ENCODE assay signal across 26 cellular contexts in genomic region chr1:185686996-185687778, GRCh38. TPM values are rescaled to one million over a fixed set of nuclear protein-coding genes. Genes with fewer than 3 reads are reported as not detected.
DNase-seq lines count a peak whose midpoint lies in the region; ATAC-seq, FAIRE-seq and TF ChIP-seq lines count a peak whose summit lies in the region.
"Had no signal": no experiment of that assay in that cellular context is flagged by ENCODE, and none has a peak within 500 bp of the region (broad histone marks: within the 10 kb centered on the region; RNA-seq: fewer than 3 reads in every experiment).

No MANE protein-coding gene starts in this region.

- H3K79me2 ChIP-seq in K562 (ENCODE audit: control insufficient read depth, insufficient read depth, low read length): no peaks in the 10 kb centered on the region

- CTCF ChIA-PET in A673 (lab: Charles Lee) (interaction anchor here (0.8 to 1.0 kb wide), 2 partner anchors 525 to 533 kb away, joined by 4 to 6 read pairs; no protein-coding TSS in a partner anchor), K562 (lab: Yijun Ruan, JAX; ENCODE audit: low intra/inter-chr PET ratio) (no interaction called here)

- no peak for TF ChIP-seq RAD21 in K562 (CRISPR knock-in tag; conservative IDR thresholded peaks at IDR 0.05 in 1 of 2, IDR thresholded peaks at IDR 0.05 in 1 of 2)

- TF ChIP-seq CTCF in A673 (conservative IDR thresholded peaks at IDR 0.05; ENCODE audit: low read depth, low read length): no peak
- no peak for TF ChIP-seq CTCF in K562 (IDR thresholded peaks at IDR 0.05 in 2 of 3, conservative IDR thresholded peaks at IDR 0.05 in 1 of 3; ENCODE audit: insufficient read depth in 2 of 3, low read depth in 1 of 3, low read length in 3 of 3)

- no peaks in the 10 kb centered on the region for H3K36me3 Mint-ChIP-seq in activated naive CD8-positive, alpha-beta T cell
- no peaks in the 10 kb centered on the region for H3K36me3 Mint-ChIP-seq in activated naive CD8-positive, alpha-beta T cell treated with anti-CD3 and anti-CD28 coated beads, Interleukin-2, amount 50 U/mL, for 24 hours (ENCODE audit: low read depth)
- H3K36me3 Mint-ChIP-seq in activated naive CD4-positive, alpha-beta T cell treated with anti-CD3 and anti-CD28 coated beads, Interleukin-2, amount 50 U/mL, for 72 hours: no peaks in the 10 kb centered on the region
- H3K36me3 Mint-ChIP-seq: CD14-positive monocyte; CD4-positive, CD25-positive, alpha-beta regulatory T cell had no signal

- POLR2A ChIA-PET in A673 (lab: Charles Lee; ENCODE audit: low non-redundant PET) (interaction anchor here (0.7 kb wide), 1 partner anchor 35 kb away, joined by 4 read pairs; no protein-coding TSS in a partner anchor), K562 (lab: Yijun Ruan, JAX) (no interaction called here)

- H3K4me3 Mint-ChIP-seq in activated naive CD8-positive, alpha-beta T cell: no peak overlapping the region
- H3K4me3 Mint-ChIP-seq in activated naive CD8-positive, alpha-beta T cell treated with anti-CD3 and anti-CD28 coated beads, Interleukin-2, amount 50 U/mL, for 24 hours: no peak overlapping the region
- H3K4me3 Mint-ChIP-seq: CD14-positive monocyte; CD4-positive, CD25-positive, alpha-beta regulatory T cell; CD8-positive, alpha-beta memory T cell had no signal

- H3K27ac ChIP-seq in A673 (ENCODE audit: low read depth, low read length, poor library complexity, severe bottlenecking) (peak overlapping the region; percentile 100), K562 (ENCODE audit: extremely low read depth, low read depth, low read length) (no peak overlapping the region)
- H3K27ac ChIP-seq: 22Rv1, A549, BLaER1 had no signal

- DNase-seq in activated naive CD8-positive, alpha-beta T cell treated with anti-CD3 and anti-CD28 coated beads, Interleukin-2, amount 50 U/mL, for 24 hours: no peak
- DNase-seq in A673 (ENCODE audit: low spot score): peak; percentile 90
- DNase-seq in K562 (ENCODE audit: extremely low read depth in 1 of 4, low spot score in 3 of 4): no peak
- no peak for DNase-seq in activated naive CD4-positive, alpha-beta T cell treated with anti-CD3 and anti-CD28 coated beads, Interleukin-2, amount 50 U/mL, for 72 hours (ENCODE audit: low spot score in 2 of 2)
- DNase-seq: ACHN; BE2C; C1 segment of cervical spinal cord; CD4-positive, alpha-beta memory T cell; CD4-positive, CD25-positive, alpha-beta regulatory T cell; CD8-positive, alpha-beta memory T cell; COR-L47; DMS 273 treated with DMSO at 0.1 percent for 48 hours; DMS153; DMS53; DMS79; DND-41; EL; GDM1 had no signal

- no peaks in the 10 kb centered on the region for H3K4me1 Mint-ChIP-seq in activated naive CD8-positive, alpha-beta T cell (ENCODE audit: low read depth)
- H3K4me1 Mint-ChIP-seq in activated naive CD8-positive, alpha-beta T cell treated with anti-CD3 and anti-CD28 coated beads, Interleukin-2, amount 50 U/mL, for 24 hours: no peaks in the 10 kb centered on the region
- H3K4me1 Mint-ChIP-seq: CD14-positive monocyte; CD4-positive, alpha-beta memory T cell; CD8-positive, alpha-beta memory T cell had no signal

- no peak overlapping the region for H3K4me2 ChIP-seq in K562 (ENCODE audit: insufficient read depth, low read length)
- H3K4me2 ChIP-seq: A549, BLaER1 had no signal

- H3K4me1 ChIP-seq in A673 (ENCODE audit: insufficient read depth, low read length, poor library complexity, severe bottlenecking): peaks cover 66% of the 10 kb centered on the region
- no peaks in the 10 kb centered on the region for H3K4me1 ChIP-seq in K562 (replicated peaks in 1 of 2; ENCODE audit: control insufficient read depth in 2 of 2, insufficient read depth in 2 of 2, low read length in 2 of 2)
- H3K4me1 ChIP-seq: A549, BE2C, BLaER1 had no signal

- H3K36me3 ChIP-seq in A673 (ENCODE audit: insufficient read depth, low read length, poor library complexity, severe bottlenecking) (no peaks in the 10 kb centered on the region), K562 (ENCODE audit: control insufficient read depth, insufficient read depth, low read length) (no peaks in the 10 kb centered on the region)
- H3K36me3 ChIP-seq: BE2C, BLaER1 had no signal

- no TSS peak for BruUV-seq in A673 (replicated peaks; lab: Mats Ljungman, UMichigan)
- BruUV-seq in K562 (replicated peaks; lab: Mats Ljungman, UMichigan): no TSS peak

- no peak overlapping the region for H2AFZ ChIP-seq in K562 (ENCODE audit: low read depth, low read length)

- H3K27me3 Mint-ChIP-seq in activated naive CD8-positive, alpha-beta T cell: peaks cover 12% of the 10 kb centered on the region
- peaks cover 11% of the 10 kb centered on the region for H3K27me3 Mint-ChIP-seq in activated naive CD8-positive, alpha-beta T cell treated with anti-CD3 and anti-CD28 coated beads, Interleukin-2, amount 50 U/mL, for 24 hours

- H3K9me3 Mint-ChIP-seq in activated naive CD8-positive, alpha-beta T cell (ENCODE audit: low read depth): no peaks in the 10 kb centered on the region
- H3K9me3 Mint-ChIP-seq in activated naive CD8-positive, alpha-beta T cell treated with anti-CD3 and anti-CD28 coated beads, Interleukin-2, amount 50 U/mL, for 24 hours: no peaks in the 10 kb centered on the region
- H3K9me3 Mint-ChIP-seq in activated naive CD4-positive, alpha-beta T cell treated with anti-CD3 and anti-CD28 coated beads, Interleukin-2, amount 50 U/mL, for 72 hours: no peaks in the 10 kb centered on the region
- H3K9me3 Mint-ChIP-seq: CD4-positive, CD25-positive, alpha-beta regulatory T cell; CD8-positive, alpha-beta memory T cell had no signal

- H3K4me3 ChIP-seq in A673 (ENCODE audit: low read depth, low read length, poor library complexity, severe bottlenecking) (no peak overlapping the region), K562 (no peak overlapping the region)
- H3K4me3 ChIP-seq: A549, BLaER1, GM12878 had no signal

- no peaks in the 10 kb centered on the region for H3K27me3 ChIP-seq in A673 (replicated peaks; ENCODE audit: insufficient read depth, low read depth, low read length, poor library complexity)
- H3K27me3 ChIP-seq in K562 (ENCODE audit: control insufficient read depth in 2 of 2, insufficient read depth in 2 of 2, low read length in 2 of 2): no peaks in the 10 kb centered on the region; a peak in 1 of 5 replicates
- H3K27me3 ChIP-seq: BE2C, BLaER1 had no signal

- H4K20me1 ChIP-seq in K562 (replicated peaks; ENCODE audit: control insufficient read depth, insufficient read depth, low read length): no peaks in the 10 kb centered on the region
- H4K20me1 ChIP-seq: BLaER1 had no signal

- H3K9me3 ChIP-seq in A673 (ENCODE audit: low read depth, low read length, poor library complexity, severe bottlenecking): no peaks in the 10 kb centered on the region
- H3K9me3 ChIP-seq in K562 (replicated peaks; ENCODE audit: control insufficient read depth, insufficient read depth, low read depth, low read length): no peaks in the 10 kb centered on the region
- H3K9me3 ChIP-seq: A549, BE2C, BLaER1 had no signal

- intact Hi-C loops in A673 (cut with micrococcal nuclease; ENCODE audit: unreplicated experiment) (loop anchor here (1.0 to 10.0 kb wide), 4 partner anchors 29 to 1912 kb away; no protein-coding TSS in a partner anchor), K562 (cut with micrococcal nuclease) (no loop called here)

- H3K9me1 ChIP-seq in K562 (ENCODE audit: control insufficient read depth, insufficient read depth, low read length): no peaks in the 10 kb centered on the region

- TF ChIP-seq EP300 in K562 (IDR thresholded peaks at IDR 0.05; ENCODE audit: low read length): no peak

- FAIRE-seq in K562 (lab: Jason Lieb, UNC): no peak
- FAIRE-seq: A549, GM12878, GM12892, GM18507 had no signal

- no peak overlapping the region for H3K9ac ChIP-seq in K562 (ENCODE audit: insufficient read depth in 1 of 2, low read depth in 2 of 2, low read length in 2 of 2)
- H3K9ac ChIP-seq: BLaER1 had no signal

- peak overlapping the region; percentile 31 for H3K27ac Mint-ChIP-seq in activated naive CD8-positive, alpha-beta T cell
- no peak overlapping the region for H3K27ac Mint-ChIP-seq in activated naive CD8-positive, alpha-beta T cell treated with anti-CD3 and anti-CD28 coated beads, Interleukin-2, amount 50 U/mL, for 24 hours
- no peak overlapping the region for H3K27ac Mint-ChIP-seq in activated naive CD4-positive, alpha-beta T cell treated with anti-CD3 and anti-CD28 coated beads, Interleukin-2, amount 50 U/mL, for 72 hours
- H3K27ac Mint-ChIP-seq: CD14-positive monocyte; CD4-positive, alpha-beta memory T cell; CD4-positive, CD25-positive, alpha-beta regulatory T cell; CD8-positive, alpha-beta memory T cell had no signal

- in situ Hi-C loops in K562 (cut with MboI): loop anchor here (10.0 kb wide), 1 partner anchor 462 kb away; no protein-coding TSS in a partner anchor

- ATAC-seq in activated naive CD8-positive, alpha-beta T cell treated with anti-CD3 and anti-CD28 coated beads, Interleukin-2, amount 50 U/mL, for 24 hours: no peak
- ATAC-seq in K562: no peak
- ATAC-seq in activated naive CD4-positive, alpha-beta T cell treated with anti-CD3 and anti-CD28 coated beads, Interleukin-2, amount 50 U/mL, for 72 hours: no peak
- ATAC-seq: A549, GM12878 had no signal

- TF ChIP-seq POLR2A in K562 (conservative IDR thresholded peaks at IDR 0.05): no peak

TF ChIP-seq in K562, 482 proteins besides CTCF, POLR2A, EP300 and RAD21 (continues in another document):
- TF ChIP-seq HNRNPK (IDR thresholded peaks at IDR 0.05; ENCODE audit: low read depth, low read length, poor library complexity, severe bottlenecking) (peak; percentile 58), NBN (IDR thresholded peaks at IDR 0.05; ENCODE audit: low read depth) (no peak)

RNA-seq across cellular contexts. Expression of gene HMCN1, which starts 47.0 kb away (rescaled TPM):
- total RNA-seq in A673 (2021) (134 and 182 TPM in 2 replicates), K562 (2014; rRNA removed) (0.08 and 0.18 TPM in 2 replicates), K562 (2014; rRNA removed; fragmentation: Illumina TruSeq; extraction: Trizol) (0.26 and 0.36 TPM in 2 replicates), K562 (2015; rRNA removed; fragmentation: Illumina TruSeq; extraction: Trizol) (0.08 and 0.29 TPM in 2 replicates), K562 (2021) (0.13 and 0.16 TPM in 2 replicates)
- 0.07 and 0.32 TPM in 2 replicates for total RNA-seq in K562 (2011; cell fraction: chromatin; rRNA removed; ENCODE audit: low replicate concordance)
- total RNA-seq in K562 (2011; cell fraction: nucleolus; rRNA removed): under 0.01 TPM in 2 replicates
- 0.07 TPM in 1 of 2 replicates, not detected in the other for total RNA-seq in K562 (2011; cell fraction: nucleoplasm; rRNA removed)
- polyA plus RNA-seq in K562 (2011; rRNA removed) (0.05 and 0.07 TPM in 2 replicates), K562 (2014; fragmentation: Illumina TruSeq; extraction: Trizol) (0.08 and 0.16 TPM in 2 replicates), K562 (2014; fragmentation: Nextera tagmentation; extraction: Ambion mirVana) (under 1 TPM; 0.21 to 0.31 TPM), K562 (2014; rRNA removed) (0.24 and 0.29 TPM in 2 replicates)
- polyA plus RNA-seq in K562 (2011; cell fraction: cytosol; rRNA removed): 0.04 and 0.07 TPM in 2 replicates
- 0.20 and 0.56 TPM in 2 replicates for polyA plus RNA-seq in K562 (2011; cell fraction: nucleus; rRNA removed)
- 0.12 and 0.36 TPM in 2 replicates for polyA plus RNA-seq in K562 (2012)
- 0.07 and 0.54 TPM in 2 replicates for polyA minus RNA-seq in K562 (2011; rRNA and poly(A)+ RNA removed)
- polyA minus RNA-seq in K562 (2011; cell fraction: cytosol; rRNA and poly(A)+ RNA removed): 0.09 TPM in 1 of 2 replicates, not detected in the other
- under 0.01 and 0.33 TPM in 2 replicates for polyA minus RNA-seq in K562 (2011; cell fraction: nucleus; rRNA and poly(A)+ RNA removed)
- under 1 TPM in 1 of 2 donors, not detected in 1; 0.14 TPM for total RNA-seq in activated naive CD4-positive, alpha-beta T cell treated with anti-CD3 and anti-CD28 coated beads, Interleukin-2, amount 50 U/mL, for 72 hours
- polyA plus RNA-seq: CD14-positive monocyte; CD4-positive, alpha-beta memory T cell; CD8-positive, alpha-beta memory T cell had no signal

Comparison
In these comparisons a context has a peak if more than half of its experiments do, and no peak if none do; other contexts are left out.
1. RNA of gene HMCN1, which starts 47.0 kb away (total RNA-seq): 134 to 182 TPM in A673; under 0.01 to 0.36 TPM in K562 and 0.14 TPM in activated naive CD4-positive, alpha-beta T cell treated with anti-CD3 and anti-CD28 coated beads, Interleukin-2, amount 50 U/mL, for 72 hours; every median in the first group is over 10 times any median in the second.